1 cellular context compared by ENCODE assay signal in genomic region chr17:77329741-77330531, GRCh38.
TF ChIP-seq lines count a peak whose summit lies in the region.

No MANE protein-coding gene starts in this region.

TF ChIP-seq in HepG2, 621 proteins besides CTCF, POLR2A, EP300 and RAD21 (continued from another document):
- TF ChIP-seq ZBTB40 (IDR thresholded peaks at IDR 0.05) (no peak), ZBTB40 (CRISPR knock-in tag; IDR thresholded peaks at IDR 0.05) (no peak), RBM22 (optimal IDR thresholded peaks at IDR 0.05; ENCODE audit: low read length) (peak; percentile 11), TFE3 (CRISPR knock-in tag; IDR thresholded peaks at IDR 0.05) (no peak), NONO (IDR thresholded peaks at IDR 0.05) (no peak), NONO (CRISPR knock-in tag; conservative IDR thresholded peaks at IDR 0.05) (0 out of 2 replicates have a peak, but pooled peaks have one; percentile 20), HNRNPL (IDR thresholded peaks at IDR 0.05; ENCODE audit: low read depth, low read length) (0 out of 2 replicates have a peak, but pooled peaks have one; percentile 2), EED (CRISPR knock-in tag; IDR thresholded peaks at IDR 0.05) (no peak), AGO2 (optimal IDR thresholded peaks at IDR 0.05; ENCODE audit: low read depth, low read length) (peak; percentile 19)
